8 cellular contexts compared by ENCODE assay signal in the genomic region with DNA sequence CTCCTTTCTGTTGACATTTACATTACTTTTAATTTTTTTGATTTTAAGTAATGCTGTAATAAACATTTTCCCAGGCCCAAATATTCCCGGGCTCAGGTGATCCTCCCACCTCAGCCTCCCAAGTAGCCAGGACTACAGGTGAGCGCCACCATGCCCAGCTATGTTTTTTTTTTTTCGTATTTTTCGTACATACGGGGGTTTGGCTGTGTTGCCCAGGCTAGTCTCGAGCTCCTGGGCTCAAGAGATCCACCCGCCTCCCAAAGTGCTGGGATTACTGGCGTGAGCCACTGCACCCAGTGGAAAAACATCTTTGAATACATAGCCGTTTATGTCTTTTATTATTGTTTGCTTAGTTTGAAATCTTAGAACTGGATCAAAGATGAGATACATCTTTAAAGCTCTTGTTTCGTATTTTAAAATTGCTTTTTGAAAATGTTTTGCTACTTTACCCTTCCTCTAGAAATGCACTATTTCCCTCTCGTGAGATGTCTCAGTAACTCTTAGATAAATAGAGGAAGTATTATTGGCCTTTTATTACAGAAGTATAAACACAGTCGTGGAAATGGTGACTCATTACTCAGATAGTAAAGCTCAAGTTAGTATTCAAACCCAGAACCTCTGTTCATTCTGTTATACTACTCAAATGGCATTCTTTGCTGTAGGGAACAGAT. TPM values are rescaled to one million over a fixed set of nuclear protein-coding genes. Genes with fewer than 3 reads are reported as not detected.
DNase-seq lines count a peak whose midpoint lies in the region; ATAC-seq and TF ChIP-seq lines count a peak whose summit lies in the region.

No MANE protein-coding gene starts in this region.

- TF ChIP-seq CTCF in AG09309 (IDR thresholded peaks at IDR 0.05; ENCODE audit: control insufficient read depth, insufficient read depth, low read depth, low read length, missing control alignments) (no peak), GM23338 (conservative IDR thresholded peaks at IDR 0.05; ENCODE audit: low read depth in 2 of 2) (no peak), progenitor cell of endocrine pancreas (IDR thresholded peaks at IDR 0.05; ENCODE audit: unreplicated experiment) (no peak)

- no peak for ATAC-seq in GM23338

- H3K4me2 ChIP-seq in GM23338, result no peak overlapping the region

- H3K4me1 Mint-ChIP-seq in GM23338 (peaks cover 21% of the 10 kb centered on the region), progenitor cell of endocrine pancreas (ENCODE audit: low read depth) (peaks cover 23% of the 10 kb centered on the region)

- DNase-seq in AG09309 (ENCODE audit: low read depth) (peak; percentile 52), GM23338 (ENCODE audit: low spot score) (no peak), SKM-1 (lab: John Stamatoyannopoulos, UW; ENCODE audit: unreplicated experiment) (peak; percentile 88), fibroblast of gingiva (ENCODE audit: low read depth) (peak; percentile 73), progenitor cell of endocrine pancreas (ENCODE audit: low spot score, unreplicated experiment) (no peak), globus pallidus (ENCODE audit: low spot score) (no peak), hypothalamus (lab: John Stamatoyannopoulos, UW) (no peak), occipital lobe (lab: John Stamatoyannopoulos, UW) (no peak)

- H3K36me3 Mint-ChIP-seq in GM23338 (ENCODE audit: low read depth), result peaks cover 15% of the 10 kb centered on the region
- peaks cover 7% of the 10 kb centered on the region for H3K36me3 Mint-ChIP-seq in progenitor cell of endocrine pancreas (ENCODE audit: insufficient read depth)

- H3K79me2 ChIP-seq in GM23338 (replicated peaks; ENCODE audit: insufficient read depth), result peaks cover 65% of the 10 kb centered on the region

- H3K27ac ChIP-seq in GM23338 (ENCODE audit: low read depth), result no peak overlapping the region

- H3K4me3 ChIP-seq in AG09309 (ENCODE audit: control insufficient read depth, low read depth, low read length) (peak overlapping the region; percentile 20), GM23338 (no peak overlapping the region)

- H3F3A ChIP-seq in GM23338 (replicated peaks; ENCODE audit: low read depth), result no peaks in the 10 kb centered on the region; the same call in 1 of the 2 replicates

- no peaks in the 10 kb centered on the region for H3K9me2 ChIP-seq in GM23338 (ENCODE audit: insufficient read depth)

- H2AFZ ChIP-seq in GM23338, result no peak overlapping the region

- peaks cover 23% of the 10 kb centered on the region for H3K27me3 Mint-ChIP-seq in GM23338 (ENCODE audit: insufficient read depth, low read depth, poor library complexity)
- peaks cover 19% of the 10 kb centered on the region for H3K27me3 Mint-ChIP-seq in progenitor cell of endocrine pancreas

- peaks cover 46% of the 10 kb centered on the region for H3K27me3 ChIP-seq in GM23338 (ENCODE audit: insufficient read depth)

- H4K20me1 ChIP-seq in GM23338 (replicated peaks; ENCODE audit: insufficient read depth), result peaks cover 34% of the 10 kb centered on the region

- H3K4me3 Mint-ChIP-seq in GM23338 (peak overlapping the region; percentile 62), progenitor cell of endocrine pancreas (ENCODE audit: low read depth) (peak overlapping the region; percentile 65)

- H3K27ac Mint-ChIP-seq in GM23338 (no peak overlapping the region), progenitor cell of endocrine pancreas (peak overlapping the region; percentile 59)

- H3K9me3 Mint-ChIP-seq in GM23338 (no peaks in the 10 kb centered on the region), progenitor cell of endocrine pancreas (ENCODE audit: low read depth) (peaks cover 3% of the 10 kb centered on the region)

- peaks cover 19% of the 10 kb centered on the region for H3K4me1 ChIP-seq in GM23338 (ENCODE audit: insufficient read depth)

- 0 out of 2 replicates have a peak, but pooled peaks cover 3% of the 10 kb centered on the region for H3K36me3 ChIP-seq in GM23338 (ENCODE audit: insufficient read depth)

TF ChIP-seq in GM23338, 12 proteins besides CTCF, POLR2A, EP300 and RAD21:
- TF ChIP-seq EZH2 (IDR thresholded peaks at IDR 0.05; ENCODE audit: low read depth, unreplicated experiment) (no peak), POLR2AphosphoS5 (IDR thresholded peaks at IDR 0.05; ENCODE audit: low read depth) (no peak), CREB1 (CRISPR knock-in tag; IDR thresholded peaks at IDR 0.05; ENCODE audit: low read depth) (no peak), ZNF331 (CRISPR knock-in tag; IDR thresholded peaks at IDR 0.05; ENCODE audit: low read depth) (no peak), EZH2phosphoT487 (IDR thresholded peaks at IDR 0.05; ENCODE audit: unreplicated experiment) (no peak), NANOG (IDR thresholded peaks at IDR 0.05; ENCODE audit: borderline replicate concordance) (no peak), STAT1 (IDR thresholded peaks at IDR 0.05; ENCODE audit: unreplicated experiment) (no peak)
- TF ChIP-seq, protein P1, sequence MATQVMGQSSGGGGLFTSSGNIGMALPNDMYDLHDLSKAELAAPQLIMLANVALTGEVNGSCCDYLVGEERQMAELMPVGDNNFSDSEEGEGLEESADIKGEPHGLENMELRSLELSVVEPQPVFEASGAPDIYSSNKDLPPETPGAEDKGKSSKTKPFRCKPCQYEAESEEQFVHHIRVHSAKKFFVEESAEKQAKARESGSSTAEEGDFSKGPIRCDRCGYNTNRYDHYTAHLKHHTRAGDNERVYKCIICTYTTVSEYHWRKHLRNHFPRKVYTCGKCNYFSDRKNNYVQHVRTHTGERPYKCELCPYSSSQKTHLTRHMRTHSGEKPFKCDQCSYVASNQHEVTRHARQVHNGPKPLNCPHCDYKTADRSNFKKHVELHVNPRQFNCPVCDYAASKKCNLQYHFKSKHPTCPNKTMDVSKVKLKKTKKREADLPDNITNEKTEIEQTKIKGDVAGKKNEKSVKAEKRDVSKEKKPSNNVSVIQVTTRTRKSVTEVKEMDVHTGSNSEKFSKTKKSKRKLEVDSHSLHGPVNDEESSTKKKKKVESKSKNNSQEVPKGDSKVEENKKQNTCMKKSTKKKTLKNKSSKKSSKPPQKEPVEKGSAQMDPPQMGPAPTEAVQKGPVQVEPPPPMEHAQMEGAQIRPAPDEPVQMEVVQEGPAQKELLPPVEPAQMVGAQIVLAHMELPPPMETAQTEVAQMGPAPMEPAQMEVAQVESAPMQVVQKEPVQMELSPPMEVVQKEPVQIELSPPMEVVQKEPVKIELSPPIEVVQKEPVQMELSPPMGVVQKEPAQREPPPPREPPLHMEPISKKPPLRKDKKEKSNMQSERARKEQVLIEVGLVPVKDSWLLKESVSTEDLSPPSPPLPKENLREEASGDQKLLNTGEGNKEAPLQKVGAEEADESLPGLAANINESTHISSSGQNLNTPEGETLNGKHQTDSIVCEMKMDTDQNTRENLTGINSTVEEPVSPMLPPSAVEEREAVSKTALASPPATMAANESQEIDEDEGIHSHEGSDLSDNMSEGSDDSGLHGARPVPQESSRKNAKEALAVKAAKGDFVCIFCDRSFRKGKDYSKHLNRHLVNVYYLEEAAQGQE (IDR thresholded peaks at IDR 0.05; ENCODE audit: unreplicated experiment), result no peak
- TF ChIP-seq, protein P2, sequence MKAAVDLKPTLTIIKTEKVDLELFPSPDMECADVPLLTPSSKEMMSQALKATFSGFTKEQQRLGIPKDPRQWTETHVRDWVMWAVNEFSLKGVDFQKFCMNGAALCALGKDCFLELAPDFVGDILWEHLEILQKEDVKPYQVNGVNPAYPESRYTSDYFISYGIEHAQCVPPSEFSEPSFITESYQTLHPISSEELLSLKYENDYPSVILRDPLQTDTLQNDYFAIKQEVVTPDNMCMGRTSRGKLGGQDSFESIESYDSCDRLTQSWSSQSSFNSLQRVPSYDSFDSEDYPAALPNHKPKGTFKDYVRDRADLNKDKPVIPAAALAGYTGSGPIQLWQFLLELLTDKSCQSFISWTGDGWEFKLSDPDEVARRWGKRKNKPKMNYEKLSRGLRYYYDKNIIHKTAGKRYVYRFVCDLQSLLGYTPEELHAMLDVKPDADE (IDR thresholded peaks at IDR 0.05), result no peak

RNA-seq across cellular contexts. Expression of a gene that starts 2.4 kb away (rescaled TPM):
- 37.9 and 39.0 TPM in 2 replicates for total RNA-seq in GM23338 (2014; rRNA removed; shearing (Covaris generic))
- 6.6 and 7.7 TPM in 2 replicates for polyA plus RNA-seq in GM23338 (2016; fragmentation: Nextera tagmentation; extraction: Ambion mirVana)
- 59.2 and 65.1 TPM in 2 replicates for total RNA-seq in progenitor cell of endocrine pancreas
- 199 TPM for total RNA-seq in occipital lobe

Comparison
In these comparisons a context has a peak if more than half of its experiments do, and no peak if none do; other contexts are left out.
1. DNase-seq: peak in AG09309 (single experiment), SKM-1 (single experiment) and fibroblast of gingiva (single experiment); none in GM23338 (single experiment), progenitor cell of endocrine pancreas (single experiment), globus pallidus (single experiment), hypothalamus (0 of 51) and occipital lobe (single experiment).